1 cellular context compared by ENCODE assay signal in the genomic region with DNA sequence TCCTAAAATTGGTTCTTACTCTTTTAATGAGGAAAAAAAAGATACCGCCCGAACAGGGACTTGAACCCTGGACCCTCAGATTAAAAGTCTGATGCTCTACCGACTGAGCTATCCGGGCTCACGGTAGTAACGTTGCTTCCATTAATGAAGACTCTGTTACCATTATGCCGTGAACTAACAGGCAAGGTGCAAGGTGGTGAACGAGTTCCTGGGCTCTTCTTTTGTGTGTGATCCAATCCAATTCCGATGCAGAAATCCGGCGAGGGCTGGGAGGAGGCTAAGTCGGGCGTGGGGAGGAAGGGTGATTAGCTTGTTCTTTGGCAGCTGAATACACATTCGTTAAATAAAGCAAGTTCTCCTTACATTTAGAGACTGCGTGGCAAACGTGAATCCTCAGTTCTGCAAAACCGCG.
TF ChIP-seq lines count a peak whose summit lies in the region.

No MANE protein-coding gene starts in this region.

TF ChIP-seq in K562, 482 proteins besides CTCF, POLR2A, EP300 and RAD21 (continued from another document):
- TF ChIP-seq ARID4B (CRISPR knock-in tag; IDR thresholded peaks at IDR 0.05) (peak; percentile 12; the same call in 1 of the 2 replicates), AFF1 (IDR thresholded peaks at IDR 0.05; ENCODE audit: low read depth in 1 of 2, partially characterized antibody in 2 of 2) (peak in 1 of 2 experiments; percentile 79), ILK (tag; IDR thresholded peaks at IDR 0.05; ENCODE audit: borderline replicate concordance, low read depth) (no peak), KLF6 (CRISPR knock-in tag; IDR thresholded peaks at IDR 0.05; ENCODE audit: borderline replicate concordance) (0 out of 2 replicates have a peak, but pooled peaks have one; percentile 33), HNRNPLL (IDR thresholded peaks at IDR 0.05; ENCODE audit: low read depth, low read length, poor library complexity, severe bottlenecking) (peak; percentile 22), CXXC5 (CRISPR knock-in tag; IDR thresholded peaks at IDR 0.05) (0 out of 2 replicates have a peak, but pooled peaks have one; percentile 61), CTBP1 (IDR thresholded peaks at IDR 0.05; ENCODE audit: borderline replicate concordance) (peak; percentile 31; the same call in 1 of the 2 replicates), ZBTB7A (IDR thresholded peaks at IDR 0.05; ENCODE audit: borderline replicate concordance, control insufficient read depth, low read depth, low read length) (0 out of 2 replicates have a peak, but pooled peaks have one; percentile 40), SMARCE1 (IDR thresholded peaks at IDR 0.05) (peak; percentile 14; the same call in 1 of the 2 replicates), HDAC3 (IDR thresholded peaks at IDR 0.05; ENCODE audit: borderline replicate concordance, partially characterized antibody) (peak; percentile 68), ARNT (IDR thresholded peaks at IDR 0.05) (peak; percentile 83 to 89), PURB (CRISPR knock-in tag; IDR thresholded peaks at IDR 0.05; ENCODE audit: low read depth) (no peak), ELF2 (CRISPR knock-in tag; IDR thresholded peaks at IDR 0.05) (no peak), ZNF143 (CRISPR knock-in tag; IDR thresholded peaks at IDR 0.05) (no peak), ZFPM2 (CRISPR knock-in tag; IDR thresholded peaks at IDR 0.05) (no peak)
- TF ChIP-seq, protein P1, sequence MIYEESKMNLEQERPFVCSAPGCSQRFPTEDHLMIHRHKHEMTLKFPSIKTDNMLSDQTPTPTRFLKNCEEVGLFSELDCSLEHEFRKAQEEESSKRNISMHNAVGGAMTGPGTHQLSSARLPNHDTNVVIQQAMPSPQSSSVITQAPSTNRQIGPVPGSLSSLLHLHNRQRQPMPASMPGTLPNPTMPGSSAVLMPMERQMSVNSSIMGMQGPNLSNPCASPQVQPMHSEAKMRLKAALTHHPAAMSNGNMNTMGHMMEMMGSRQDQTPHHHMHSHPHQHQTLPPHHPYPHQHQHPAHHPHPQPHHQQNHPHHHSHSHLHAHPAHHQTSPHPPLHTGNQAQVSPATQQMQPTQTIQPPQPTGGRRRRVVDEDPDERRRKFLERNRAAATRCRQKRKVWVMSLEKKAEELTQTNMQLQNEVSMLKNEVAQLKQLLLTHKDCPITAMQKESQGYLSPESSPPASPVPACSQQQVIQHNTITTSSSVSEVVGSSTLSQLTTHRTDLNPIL (CRISPR knock-in tag; IDR thresholded peaks at IDR 0.05): 0 out of 2 replicates have a peak, but pooled peaks have one; percentile 30
